ENCODE assay signal across 10 cellular contexts in the genomic region with DNA sequence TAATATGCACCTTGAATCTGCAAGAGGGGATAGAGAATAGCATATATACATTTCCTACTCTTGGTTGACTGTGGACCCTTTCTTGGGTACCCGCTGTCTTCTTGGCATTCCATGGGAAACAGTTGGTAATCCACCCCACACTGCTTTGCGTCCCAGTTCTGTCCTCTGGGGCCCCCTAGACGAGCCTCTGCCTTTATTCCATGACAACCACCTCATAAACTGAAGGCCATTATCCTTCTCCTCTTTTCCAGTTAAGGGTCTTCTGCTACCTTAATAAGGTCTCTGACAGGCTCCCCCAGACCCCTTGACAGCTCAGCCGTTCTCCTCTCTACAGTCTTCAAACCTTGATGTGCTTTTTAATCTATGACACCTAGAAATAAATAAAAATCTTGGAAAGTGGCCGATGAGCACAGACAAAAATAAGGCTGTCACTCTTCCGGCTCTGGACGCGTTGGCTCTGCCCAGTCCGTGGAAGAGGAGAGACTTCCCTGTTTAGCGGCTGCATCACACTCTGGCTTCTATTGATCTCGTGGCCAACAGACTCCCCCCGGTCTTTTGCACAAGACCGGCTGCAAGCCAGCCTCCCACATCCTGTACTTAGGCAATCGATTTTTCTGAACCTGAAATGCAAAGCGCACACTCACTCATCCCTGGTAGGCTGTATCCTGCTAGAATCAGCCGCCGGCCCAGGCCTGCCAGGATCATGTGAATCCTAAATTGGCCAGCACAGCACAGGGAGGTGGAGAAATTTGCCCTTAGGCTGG.
A peak's percentile ranks its signal among the peaks of the same experiment; 100 is the strongest.
DNase-seq lines count a peak whose midpoint lies in the region; ATAC-seq, FAIRE-seq and TF ChIP-seq lines count a peak whose summit lies in the region.
"Had no signal": no experiment of that assay in that cellular context is flagged by ENCODE, and none has a peak within 500 bp of the region (broad histone marks: within the 10 kb centered on the region; RNA-seq: fewer than 3 reads in every experiment).

No MANE protein-coding gene starts in this region.

- intact Hi-C loops in Panc1 (cut with micrococcal nuclease; ENCODE audit: unreplicated experiment) (no loop called here), left cardiac atrium (cut with DNase I) (no loop called here)

- WGBS in smooth muscle cell (ENCODE audit: low lambda C conversion rate) = 43% methylated on average over 17 of the region's 17 CpGs
- 69 to 89% (median 71%) methylated on average over 17 of the region's 17 CpGs for WGBS in small intestine, 3 donors

- TF ChIP-seq CTCF in Panc1 (IDR thresholded peaks at IDR 0.05) = no peak
- TF ChIP-seq CTCF in smooth muscle cell (IDR thresholded peaks at IDR 0.05; ENCODE audit: borderline replicate concordance, insufficient read depth, poor library complexity, severe bottlenecking) = no peak

- ATAC-seq in Panc1 = peak; percentile 52; the same call in 1 of the 2 replicates
- peak; percentile 63 to 65 for ATAC-seq in left cardiac atrium
- no peak for ATAC-seq in HG02588 (IDR thresholded peaks at IDR 0.05; ENCODE audit: unreplicated experiment)
- ATAC-seq: HCT116 had no signal

- FAIRE-seq in small intestine (lab: Jason Lieb, UNC) = no peak

- H3K27ac ChIP-seq in KOPT-K1 (ENCODE audit: low read depth, low read length, poor library complexity, severe bottlenecking) = peak overlapping the region; percentile 51
- no peak overlapping the region for H3K27ac ChIP-seq in Panc1 (ENCODE audit: low read length)
- no peak overlapping the region for H3K27ac ChIP-seq in smooth muscle cell (ENCODE audit: low read depth)
- no peak overlapping the region for H3K27ac ChIP-seq in small intestine (ENCODE audit: low read depth in 1 of 2, low read length in 1 of 2)

- no peaks in the 10 kb centered on the region for H3K79me2 ChIP-seq in smooth muscle cell (ENCODE audit: low read depth)

- in situ Hi-C loops in Panc1 (cut with HindIII; ENCODE audit: low pct_unique_long_range_greater_than_20kb, low sequenced_read_pairs) = no loop called here
- in situ Hi-C loops in HAP-1 (cut with MboI; ENCODE audit: low sequenced_read_pairs) = no loop called here

- POLR2A ChIA-PET in Panc1 (lab: Charles Lee) = interaction anchor here (0.6 kb wide), 1 partner anchor 182 kb away, joined by 11 read pairs; no protein-coding TSS in a partner anchor

- no peak for DNase-seq in Panc1 (ENCODE audit: low read depth, low spot score)
- peak; percentile 44 for DNase-seq in left cardiac atrium
- DNase-seq in smooth muscle cell (lab: John Stamatoyannopoulos, UW; ENCODE audit: unreplicated experiment) = no peak
- DNase-seq in small intestine = no peak
- DNase-seq in NCI-H128 (lab: John Stamatoyannopoulos, UW; ENCODE audit: unreplicated experiment) = no peak
- no peak for DNase-seq in HAP-1 (ENCODE audit: low spot score in 2 of 2)
- DNase-seq: amniotic stem cell had no signal

- H4K20me1 ChIP-seq in smooth muscle cell (ENCODE audit: low read depth) = no peaks in the 10 kb centered on the region

- peaks cover 7% of the 10 kb centered on the region; the same call in 1 of the 2 replicates for H3K4me1 ChIP-seq in Panc1 (ENCODE audit: control insufficient read depth, insufficient read depth, low read length)
- no peaks in the 10 kb centered on the region for H3K4me1 ChIP-seq in smooth muscle cell (ENCODE audit: low read depth)
- H3K4me1 ChIP-seq in small intestine (ENCODE audit: control insufficient read depth in 2 of 2, insufficient read depth in 1 of 2, low read depth in 1 of 2, low read length in 1 of 2) = no peaks in the 10 kb centered on the region
- H3K4me1 ChIP-seq in HAP-1 = peaks cover 14% of the 10 kb centered on the region

- H3K27me3 ChIP-seq in Panc1 (ENCODE audit: control insufficient read depth, insufficient read depth, low read length) (no peaks in the 10 kb centered on the region), smooth muscle cell (ENCODE audit: low read depth) (no peaks in the 10 kb centered on the region), small intestine (ENCODE audit: control insufficient read depth in 2 of 2, insufficient read depth in 2 of 2, low read length in 2 of 2) (peaks cover 0 to 5% of the 10 kb centered on the region in 2 donors), HAP-1 (ENCODE audit: low read depth) (no peaks in the 10 kb centered on the region; the same call in 1 of the 2 replicates)

- H2AFZ ChIP-seq in smooth muscle cell (ENCODE audit: low read depth) = no peak overlapping the region

- H3K9me3 ChIP-seq in KOPT-K1 (ENCODE audit: insufficient read depth, low read length, poor library complexity, severe bottlenecking) = no peaks in the 10 kb centered on the region
- H3K9me3 ChIP-seq in Panc1 (ENCODE audit: control insufficient read depth, insufficient read depth, low read depth, low read length) = no peaks in the 10 kb centered on the region
- no peaks in the 10 kb centered on the region for H3K9me3 ChIP-seq in smooth muscle cell (replicated peaks; ENCODE audit: low read depth)
- no peaks in the 10 kb centered on the region for H3K9me3 ChIP-seq in small intestine (ENCODE audit: control insufficient read depth, low read depth)
- no peaks in the 10 kb centered on the region for H3K9me3 ChIP-seq in HAP-1

- no peaks in the 10 kb centered on the region for H3F3A ChIP-seq in smooth muscle cell (ENCODE audit: low read depth)

- CTCF ChIA-PET in Panc1 (lab: Charles Lee) = no interaction called here

- no TSS peak for BruUV-seq in Panc1 (replicated peaks; lab: Mats Ljungman, UMichigan)

- no peak overlapping the region for H3K9ac ChIP-seq in smooth muscle cell (ENCODE audit: low read depth)

- H3K36me3 ChIP-seq in KOPT-K1 (ENCODE audit: insufficient read depth, low read length) (no peaks in the 10 kb centered on the region), Panc1 (ENCODE audit: control insufficient read depth, insufficient read depth, low read length) (no peaks in the 10 kb centered on the region), smooth muscle cell (ENCODE audit: low read depth) (no peaks in the 10 kb centered on the region), small intestine (ENCODE audit: control insufficient read depth in 2 of 2, insufficient read depth in 2 of 2, low read length in 2 of 2) (no peaks in the 10 kb centered on the region), HAP-1 (replicated peaks) (no peaks in the 10 kb centered on the region)

- H3K4me3 ChIP-seq in Panc1 (ENCODE audit: low read depth in 2 of 2, low read length in 2 of 2) (no peak overlapping the region), smooth muscle cell (no peak overlapping the region), small intestine (ENCODE audit: low read depth in 1 of 2, low read length in 2 of 2) (no peak overlapping the region), HAP-1 (no peak overlapping the region)

- peak overlapping the region; percentile 37 for H3K4me2 ChIP-seq in smooth muscle cell
